Comparison of ENCODE assay signal across 8 cellular contexts in genomic region chr7:152438017-152438416, GRCh38. TPM values are rescaled to one million over a fixed set of nuclear protein-coding genes. Genes with fewer than 3 reads are reported as not detected.
DNase-seq lines count a peak whose midpoint lies in the region; ATAC-seq and TF ChIP-seq lines count a peak whose summit lies in the region.
"Not testable (repeated sequence)": the region's sequence is repeated elsewhere in the genome, so short reads cannot be mapped to it uniquely, and the experiment has no call there.

No MANE protein-coding gene starts in this region.

- in situ Hi-C loops in gastrocnemius medialis (cut with MboI; ENCODE audit: low sequenced_read_pairs in 4 of 4), result not testable (repeated sequence)

- H3K27me3 Mint-ChIP-seq in CD8-positive, alpha-beta memory T cell; activated CD8-positive, alpha-beta T cell treated with anti-CD3 and anti-CD28 coated beads for 36 hours; neural crest cell (ENCODE audit: low read depth): not testable (repeated sequence)
- H3K27me3 Mint-ChIP-seq in brain, result peaks cover 12% of the 10 kb centered on the region

- not testable (repeated sequence) for H3K4me3 ChIP-seq in CD8-positive, alpha-beta memory T cell (ENCODE audit: low read length); fibroblast of the aortic adventitia (ENCODE audit: low read depth, low read length)
- H3K4me3 ChIP-seq in gastrocnemius medialis, result peak overlapping the region in 1 of 4 donors; percentile 28

- not testable (repeated sequence) for H3K27me3 ChIP-seq in CD8-positive, alpha-beta memory T cell (ENCODE audit: insufficient read depth, low read length, poor library complexity, severe bottlenecking); gastrocnemius medialis

- TF ChIP-seq CTCF in 22Rv1 (IDR thresholded peaks at IDR 0.05); activated CD8-positive, alpha-beta T cell treated with anti-CD3 and anti-CD28 coated beads for 36 hours (IDR thresholded peaks at IDR 0.05); brain (conservative IDR thresholded peaks at IDR 0.05); fibroblast of the aortic adventitia (IDR thresholded peaks at IDR 0.05; ENCODE audit: insufficient read depth, low read length); neural crest cell (conservative IDR thresholded peaks at IDR 0.05); gastrocnemius medialis (IDR thresholded peaks at IDR 0.05 in 4 of 5, conservative IDR thresholded peaks at IDR 0.05 in 1 of 5): not testable (repeated sequence)

- not testable (repeated sequence) for H3K36me3 ChIP-seq in CD8-positive, alpha-beta memory T cell (ENCODE audit: insufficient read depth, low read length); gastrocnemius medialis

- POLR2A ChIA-PET in CD8-positive, alpha-beta memory T cell (lab: Charles Lee), result interaction anchor here (4.2 kb wide), 1 partner anchor 26 kb away, joined by 28 read pairs; no protein-coding TSS in a partner anchor
- POLR2A ChIA-PET in activated CD8-positive, alpha-beta T cell treated with anti-CD3 and anti-CD28 coated beads for 36 hours (lab: Charles Lee), result not testable (repeated sequence)

- ATAC-seq in activated CD8-positive, alpha-beta T cell treated with anti-CD3 and anti-CD28 coated beads for 36 hours; gastrocnemius medialis: not testable (repeated sequence)

- H3K36me3 Mint-ChIP-seq in CD8-positive, alpha-beta memory T cell, result peaks cover 0 to 11% (median 0%) of the 10 kb centered on the region in 3 donors
- H3K36me3 Mint-ChIP-seq in activated CD8-positive, alpha-beta T cell treated with anti-CD3 and anti-CD28 coated beads for 36 hours (ENCODE audit: low read depth); brain; neural crest cell (ENCODE audit: low read depth): not testable (repeated sequence)

- DNase-seq in CD8-positive, alpha-beta memory T cell; activated CD8-positive, alpha-beta T cell treated with anti-CD3 and anti-CD28 coated beads for 36 hours; neural crest cell (ENCODE audit: low read depth, low spot score); gastrocnemius medialis: not testable (repeated sequence)
- DNase-seq in OCI-M1 (lab: John Stamatoyannopoulos, UW) (peak; percentile 37), fibroblast of the aortic adventitia (ENCODE audit: low read depth) (peak; percentile 28)

- peak overlapping the region; percentile 95 for H3K27ac ChIP-seq in 22Rv1
- not testable (repeated sequence) for H3K27ac ChIP-seq in CD8-positive, alpha-beta memory T cell (ENCODE audit: low read depth, low read length)
- peak overlapping the region; percentile 88 to 99 (median 91) for H3K27ac ChIP-seq in gastrocnemius medialis

- peak overlapping the region in 4 of 7 donors; percentile 26 to 98 (median 63) for H3K4me3 Mint-ChIP-seq in CD8-positive, alpha-beta memory T cell
- not testable (repeated sequence) for H3K4me3 Mint-ChIP-seq in activated CD8-positive, alpha-beta T cell treated with anti-CD3 and anti-CD28 coated beads for 36 hours
- H3K4me3 Mint-ChIP-seq in brain (peak overlapping the region in 4 of 5 experiments; percentile 19 to 91 (median 90)), neural crest cell (peak overlapping the region; percentile 20)

- intact Hi-C loops in activated CD8-positive, alpha-beta T cell treated with anti-CD3 and anti-CD28 coated beads for 36 hours (cut with micrococcal nuclease), result not testable (repeated sequence)
- intact Hi-C loops in gastrocnemius medialis (cut with DNase I; ENCODE audit: low total_unique reads), result loop anchor here (10.0 kb wide), 1 partner anchor 267 kb away; no protein-coding TSS in a partner anchor

- H3K4me1 Mint-ChIP-seq in CD8-positive, alpha-beta memory T cell, result peaks cover 20 to 24% (median 22%) of the 10 kb centered on the region in 3 donors
- H3K4me1 Mint-ChIP-seq in activated CD8-positive, alpha-beta T cell treated with anti-CD3 and anti-CD28 coated beads for 36 hours (ENCODE audit: low read depth), result peaks cover 18% of the 10 kb centered on the region
- H3K4me1 Mint-ChIP-seq in brain, result peaks cover 25% of the 10 kb centered on the region
- peaks cover 26% of the 10 kb centered on the region for H3K4me1 Mint-ChIP-seq in neural crest cell

- not testable (repeated sequence) for H3K9me3 ChIP-seq in CD8-positive, alpha-beta memory T cell (ENCODE audit: low read length); gastrocnemius medialis

- CTCF ChIA-PET in CD8-positive, alpha-beta memory T cell (lab: Charles Lee); activated CD8-positive, alpha-beta T cell treated with anti-CD3 and anti-CD28 coated beads for 36 hours (lab: Charles Lee): not testable (repeated sequence)

- H3K4me1 ChIP-seq in CD8-positive, alpha-beta memory T cell (ENCODE audit: insufficient read depth, low read length), result not testable (repeated sequence)
- H3K4me1 ChIP-seq in gastrocnemius medialis, result peaks cover 8 to 23% of the 10 kb centered on the region in 2 donors

- H3K9me3 Mint-ChIP-seq in CD8-positive, alpha-beta memory T cell; activated CD8-positive, alpha-beta T cell treated with anti-CD3 and anti-CD28 coated beads for 36 hours; brain; neural crest cell: not testable (repeated sequence)

- not testable (repeated sequence) for TF ChIP-seq POLR2A in gastrocnemius medialis (IDR thresholded peaks at IDR 0.05)

- peak overlapping the region in 1 of 8 donors; percentile 99 for H3K27ac Mint-ChIP-seq in CD8-positive, alpha-beta memory T cell
- peak overlapping the region; percentile 89 for H3K27ac Mint-ChIP-seq in activated CD8-positive, alpha-beta T cell treated with anti-CD3 and anti-CD28 coated beads for 36 hours
- peak overlapping the region in 4 of 5 experiments; percentile 22 to 98 (median 56) for H3K27ac Mint-ChIP-seq in brain
- H3K27ac Mint-ChIP-seq in neural crest cell (ENCODE audit: unreplicated experiment), result not testable (repeated sequence)

RNA-seq across cellular contexts. Expression of gene KMT2C, which starts 2.2 kb away (rescaled TPM):
- total RNA-seq in CD8-positive, alpha-beta memory T cell, result 10 to 100 TPM; 42.0 to 45.3 TPM
- polyA plus RNA-seq in CD8-positive, alpha-beta memory T cell, result 18.7 TPM
- 10 to 100 TPM; 48.5 to 52.8 TPM for total RNA-seq in activated CD8-positive, alpha-beta T cell treated with anti-CD3 and anti-CD28 coated beads for 36 hours
- polyA plus RNA-seq in brain (ENCODE audit: insufficient read depth, low read depth, low replicate concordance), result 20.3 TPM
- total RNA-seq in fibroblast of the aortic adventitia (ENCODE audit: low replicate concordance) (34.3 and 43.8 TPM in 2 replicates), neural crest cell (49.8 and 54.7 TPM in 2 replicates), gastrocnemius medialis (10 to 100 TPM; 44.1 to 67.6 (median 63.9) TPM)
